ENCODE assay signal across 16 cellular contexts in genomic region chr2:28747714-28748113, GRCh38. TPM values are rescaled to one million over a fixed set of nuclear protein-coding genes. Genes with fewer than 3 reads are reported as not detected.
A peak's percentile ranks its signal among the peaks of the same experiment; 100 is the strongest.
DNase-seq lines count a peak whose midpoint lies in the region; ATAC-seq and TF ChIP-seq lines count a peak whose summit lies in the region.
"Had no signal": no experiment of that assay in that cellular context is flagged by ENCODE, and none has a peak within 500 bp of the region (broad histone marks: within the 10 kb centered on the region; RNA-seq: fewer than 3 reads in every experiment).

No MANE protein-coding gene starts in this region.

- H3K9me3 Mint-ChIP-seq in activated T-helper 1 cell treated with anti-CD3 and anti-CD28 coated beads, Interleukin-12 subunit alpha, Interleukin-12 subunit beta, Interleukin-2, Interleukin-4 antibody, amounts not matched to agents 30 ng/mL and 10 ng/mL and 1 ng/mL, durations not matched to agents 14 hours and 24 hours and 36 hours: no peaks in the 10 kb centered on the region
- no peaks in the 10 kb centered on the region for H3K9me3 Mint-ChIP-seq in naive thymus-derived CD8-positive, alpha-beta T cell

- peak overlapping the region; percentile 24 for H3K27ac Mint-ChIP-seq in activated T-helper 1 cell treated with anti-CD3 and anti-CD28 coated beads, Interleukin-12 subunit alpha, Interleukin-12 subunit beta, Interleukin-2, Interleukin-4 antibody, amounts not matched to agents 30 ng/mL and 10 ng/mL and 1 ng/mL, durations not matched to agents 14 hours and 24 hours and 36 hours
- peak overlapping the region; percentile 9 to 94 (median 83) for H3K27ac Mint-ChIP-seq in naive thymus-derived CD8-positive, alpha-beta T cell

- DNase-seq in DMS153 treated with DMSO at 0.1 percent for 48 hours (lab: John Stamatoyannopoulos, UW; ENCODE audit: unreplicated experiment): peak; percentile 17
- no peak for DNase-seq in activated T-helper 1 cell treated with anti-CD3 and anti-CD28 coated beads, Interleukin-12 subunit alpha, Interleukin-12 subunit beta, Interleukin-2, Interleukin-4 antibody, amounts not matched to agents 30 ng/mL and 10 ng/mL and 1 ng/mL, durations not matched to agents 14 hours and 24 hours and 36 hours (ENCODE audit: low spot score)
- DNase-seq in naive thymus-derived CD8-positive, alpha-beta T cell: peak in 1 of 10 donors; percentile 12
- DNase-seq in G401 (ENCODE audit: low spot score): no peak
- DNase-seq in HK-2 (ENCODE audit: unreplicated experiment): no peak
- DNase-seq: amygdala; C1 segment of cervical spinal cord; foreskin keratinocyte; MG63; NCI-H524; stimulated activated CD8-positive, alpha-beta memory T cell treated with anti-CD3 and anti-CD28 coated beads, Interleukin-4, amount 100 ng/mL, for 48 hours had no signal

- H3K4me3 Mint-ChIP-seq in activated T-helper 1 cell treated with anti-CD3 and anti-CD28 coated beads, Interleukin-12 subunit alpha, Interleukin-12 subunit beta, Interleukin-2, Interleukin-4 antibody, amounts not matched to agents 30 ng/mL and 10 ng/mL and 1 ng/mL, durations not matched to agents 14 hours and 24 hours and 36 hours: peak overlapping the region; percentile 62
- H3K4me3 Mint-ChIP-seq in naive thymus-derived CD8-positive, alpha-beta T cell: peak overlapping the region; percentile 9 to 80 (median 62)

- POLR2A ChIA-PET in naive thymus-derived CD8-positive, alpha-beta T cell (lab: Charles Lee): no interaction called here

- peaks cover 3% of the 10 kb centered on the region for H3K36me3 Mint-ChIP-seq in activated T-helper 1 cell treated with anti-CD3 and anti-CD28 coated beads, Interleukin-12 subunit alpha, Interleukin-12 subunit beta, Interleukin-2, Interleukin-4 antibody, amounts not matched to agents 30 ng/mL and 10 ng/mL and 1 ng/mL, durations not matched to agents 14 hours and 24 hours and 36 hours (ENCODE audit: low read depth)
- H3K36me3 Mint-ChIP-seq in naive thymus-derived CD8-positive, alpha-beta T cell: no peaks in the 10 kb centered on the region

- intact Hi-C loops in activated T-helper 1 cell treated with anti-CD3 and anti-CD28 coated beads, Interleukin-12 subunit alpha, Interleukin-12 subunit beta, Interleukin-2, Interleukin-4 antibody, amounts not matched to agents 30 ng/mL and 10 ng/mL and 1 ng/mL, durations not matched to agents 14 hours and 24 hours and 36 hours (cut with micrococcal nuclease): no loop called here

- no peak for TF ChIP-seq CTCF in C4-2B (conservative IDR thresholded peaks at IDR 0.05)

- in situ Hi-C loops in G401 (cut with HindIII; ENCODE audit: low sequenced_read_pairs): no loop called here

- no peak for ATAC-seq in naive thymus-derived CD8-positive, alpha-beta T cell
- ATAC-seq in GM18520 (IDR thresholded peaks at IDR 0.05; ENCODE audit: unreplicated experiment) (no peak), GM19395 (IDR thresholded peaks at IDR 0.05; ENCODE audit: unreplicated experiment) (no peak)
- ATAC-seq: foreskin keratinocyte had no signal

- H3K4me1 Mint-ChIP-seq in activated T-helper 1 cell treated with anti-CD3 and anti-CD28 coated beads, Interleukin-12 subunit alpha, Interleukin-12 subunit beta, Interleukin-2, Interleukin-4 antibody, amounts not matched to agents 30 ng/mL and 10 ng/mL and 1 ng/mL, durations not matched to agents 14 hours and 24 hours and 36 hours (ENCODE audit: low read depth): peaks cover 34% of the 10 kb centered on the region
- peaks cover 12 to 36% (median 33%) of the 10 kb centered on the region in 4 donors for H3K4me1 Mint-ChIP-seq in naive thymus-derived CD8-positive, alpha-beta T cell

- H3K27me3 Mint-ChIP-seq in activated T-helper 1 cell treated with anti-CD3 and anti-CD28 coated beads, Interleukin-12 subunit alpha, Interleukin-12 subunit beta, Interleukin-2, Interleukin-4 antibody, amounts not matched to agents 30 ng/mL and 10 ng/mL and 1 ng/mL, durations not matched to agents 14 hours and 24 hours and 36 hours (ENCODE audit: insufficient read depth): peaks cover 4% of the 10 kb centered on the region
- H3K27me3 Mint-ChIP-seq in naive thymus-derived CD8-positive, alpha-beta T cell: no peaks in the 10 kb centered on the region

- H3K27ac ChIP-seq in C4-2B: peak overlapping the region; percentile 91
- H3K27ac ChIP-seq: foreskin keratinocyte, HL-60, SJSA1 had no signal

RNA-seq across cellular contexts. Expression of gene PPP1CB, which starts 3.9 kb away (rescaled TPM):
- 262 and 268 TPM in 2 replicates for total RNA-seq in activated T-helper 1 cell treated with anti-CD3 and anti-CD28 coated beads, Interleukin-12 subunit alpha, Interleukin-12 subunit beta, Interleukin-2, Interleukin-4 antibody, amounts not matched to agents 30 ng/mL and 10 ng/mL and 1 ng/mL, durations not matched to agents 14 hours and 24 hours and 36 hours
- 100 to 1,000 TPM; 165 to 166 TPM for total RNA-seq in naive thymus-derived CD8-positive, alpha-beta T cell
- polyA plus RNA-seq in naive thymus-derived CD8-positive, alpha-beta T cell: 10 to 100 TPM; 63.1 to 85.7 (median 82.1) TPM
- 103 and 141 TPM in 2 replicates for total RNA-seq in G401 (2014; rRNA removed; shearing (Covaris generic))
